In the genomic region with DNA sequence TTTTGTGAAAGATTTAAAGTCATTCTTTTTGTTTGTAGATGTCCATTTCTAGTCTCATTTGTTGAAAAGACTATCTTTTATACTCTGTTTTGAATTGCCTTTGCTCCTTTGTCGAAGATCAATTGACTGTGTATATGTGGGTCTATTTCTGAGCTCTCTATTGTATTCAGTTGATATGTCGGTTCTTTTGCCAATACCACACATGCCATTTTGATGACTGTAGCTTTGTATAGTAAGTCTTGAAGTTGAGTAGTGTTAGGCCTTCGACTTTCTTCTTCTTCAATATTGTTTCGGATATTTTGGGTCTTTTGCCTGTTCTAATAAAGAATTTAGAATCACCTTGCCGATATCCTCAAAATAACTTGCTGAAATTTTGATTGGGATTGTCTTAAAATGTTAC, we compare ENCODE assay signal across 19 cellular contexts.
"Had no signal": no experiment of that assay in that cellular context is flagged by ENCODE, and none has a peak within 500 bp of the region (broad histone marks: within the 10 kb centered on the region; RNA-seq: fewer than 3 reads in every experiment).

No MANE protein-coding gene starts in this region.

- H3K27me3 ChIP-seq: body of pancreas, foreskin keratinocyte, hepatocyte, upper lobe of right lung had no signal

- H3K4me2 ChIP-seq: hepatocyte had no signal

- H3K4me3 ChIP-seq: body of pancreas, coronary artery, hepatocyte, lower lobe of right lung, upper lobe of right lung had no signal

- H2AFZ ChIP-seq: hepatocyte had no signal

- ATAC-seq: activated CD4-positive, CD25-positive, alpha-beta regulatory T cell treated with anti-CD3 and anti-CD28 coated beads, Interleukin-2, amount 50 U/mL, for 24 hours; activated T-cell treated with anti-CD3 and anti-CD28 coated beads, Interleukin-2, amount 50 U/mL, for 4 hours; body of pancreas; esophagus mucosa; foreskin keratinocyte; lower lobe of right lung; SK-N-SH treated with all-trans-retinoic acid at 6 μM for 48 hours; upper lobe of right lung had no signal

- H3K27ac ChIP-seq: body of pancreas, coronary artery, foreskin keratinocyte, hepatocyte, lower lobe of right lung, upper lobe of right lung had no signal

- H3K36me3 ChIP-seq: lower lobe of right lung, upper lobe of right lung had no signal

- DNase-seq: activated CD4-positive, alpha-beta T cell treated with anti-CD3 and anti-CD28 coated beads, Interleukin-2, amount 10 ng/mL, durations not matched to agents 7 days and 5 days; activated CD8-positive, alpha-beta memory T cell treated with anti-CD3 and anti-CD28 coated beads, Interleukin-2, amount 50 U/mL, for 4 hours; activated naive CD4-positive, alpha-beta T cell treated with anti-CD3 and anti-CD28 coated beads, Interleukin-2, amount 10 ng/mL, durations not matched to agents 7 days and 5 days; activated T-cell treated with anti-CD3 and anti-CD28 coated beads, Interleukin-2, amount 50 U/mL, for 4 hours; body of pancreas; foreskin keratinocyte; islet precursor cell; lower lobe of right lung; occipital lobe; retina; stimulated activated CD8-positive, alpha-beta memory T cell treated with anti-CD3 and anti-CD28 coated beads, Interleukin-4, amount 100 ng/mL, for 48 hours; stimulated activated naive CD4-positive, alpha-beta T cell; T-helper 1 cell; upper lobe of right lung had no signal

- H3K9me3 ChIP-seq: body of pancreas, lower lobe of right lung, upper lobe of right lung had no signal

- H3K4me1 ChIP-seq: body of pancreas, foreskin keratinocyte, upper lobe of right lung had no signal
